In genomic region chr22:32364210-32364609, GRCh38 we compare ENCODE assay signal across 22 cellular contexts. TPM values are rescaled to one million over a fixed set of nuclear protein-coding genes. Genes with fewer than 3 reads are reported as not detected.
DNase-seq lines count a peak whose midpoint lies in the region; ATAC-seq lines count a peak whose summit lies in the region.
"Had no signal": no experiment of that assay in that cellular context is flagged by ENCODE, and none has a peak within 500 bp of the region (broad histone marks: within the 10 kb centered on the region; RNA-seq: fewer than 3 reads in every experiment).

No MANE protein-coding gene starts in this region.

- H3K36me3 ChIP-seq in neuronal stem cell (replicated peaks in 1 of 2; ENCODE audit: control insufficient read depth in 2 of 2, insufficient read depth in 2 of 2, low read length in 2 of 2) = no peaks in the 10 kb centered on the region

- no peak overlapping the region for H4K8ac ChIP-seq in neuronal stem cell (ENCODE audit: low read depth, low read length)

- H2AFZ ChIP-seq in neuronal stem cell (ENCODE audit: low read length) = peak overlapping the region; percentile 48
- H2AFZ ChIP-seq: GM23338 had no signal

- H3K14ac ChIP-seq in neuronal stem cell (ENCODE audit: low read length) = no peak overlapping the region

- no peak overlapping the region for H2BK120ac ChIP-seq in neuronal stem cell (ENCODE audit: low read depth, low read length)

- WGBS in neuronal stem cell (ENCODE audit: extremely low coverage in 2 of 2, insufficient read length in 2 of 2, insufficient replicate concordance in 1 of 2), 2 donors = no CpG with 5 or more reads among the region's 5 CpGs

- no peak overlapping the region for H2BK12ac ChIP-seq in neuronal stem cell (ENCODE audit: low read length)

- peak; percentile 7 for DNase-seq in DMS79 treated with DMSO at 0.1 percent for 48 hours (lab: John Stamatoyannopoulos, UW)
- no peak for DNase-seq in DMS79 (lab: John Stamatoyannopoulos, UW)
- peak; percentile 50 for DNase-seq in NCI-H146 (lab: John Stamatoyannopoulos, UW)
- DNase-seq in NCI-H82 (lab: John Stamatoyannopoulos, UW) = peak; percentile 85
- DNase-seq in neuronal stem cell (ENCODE audit: low spot score) = no peak
- no peak for DNase-seq in left cardiac atrium
- DNase-seq: AML-193; CD4-positive, alpha-beta T cell; DMS153; DND-41; EL; HCEC 1CT had no signal

- H3K27me3 ChIP-seq in neuronal stem cell (ENCODE audit: control insufficient read depth in 3 of 3, insufficient read depth in 3 of 3, low read depth in 1 of 3, low read length in 3 of 3) = no peaks in the 10 kb centered on the region

- H2BK15ac ChIP-seq in neuronal stem cell (ENCODE audit: low read length) = no peak overlapping the region

- no peaks in the 10 kb centered on the region for H3K9me3 ChIP-seq in neuronal stem cell (replicated peaks in 1 of 2; ENCODE audit: control insufficient read depth in 2 of 2, insufficient read depth in 1 of 2, low read depth in 1 of 2, low read length in 2 of 2)
- H3K9me3 ChIP-seq: A549 had no signal

- H2AK5ac ChIP-seq in neuronal stem cell (ENCODE audit: low read depth, low read length) = no peak overlapping the region

- intact Hi-C loops in left cardiac atrium (cut with DNase I) = no loop called here

- H4K91ac ChIP-seq in neuronal stem cell (ENCODE audit: low read depth, low read length, poor library complexity) = no peak overlapping the region

- no peak overlapping the region for H3K18ac ChIP-seq in neuronal stem cell (ENCODE audit: low read length)

- no peak overlapping the region for H2BK5ac ChIP-seq in neuronal stem cell (ENCODE audit: low read length)

- H3K79me1 ChIP-seq in neuronal stem cell (ENCODE audit: low read depth, low read length) = no peaks in the 10 kb centered on the region

- H3K4me1 ChIP-seq in neuronal stem cell (ENCODE audit: control insufficient read depth in 2 of 2, insufficient read depth in 1 of 2, low read depth in 1 of 2, low read length in 2 of 2) = peaks cover 1 to 3% of the 10 kb centered on the region in 2 donors
- H3K4me1 ChIP-seq: A549 had no signal

- no peak overlapping the region for H3K27ac ChIP-seq in neuronal stem cell (replicated peaks; ENCODE audit: low read length)
- H3K27ac ChIP-seq: 22Rv1, A549, C4-2B had no signal

- ATAC-seq in GM19324 (IDR thresholded peaks at IDR 0.05; ENCODE audit: low FRiP score, unreplicated experiment) (no peak), GM18517 (IDR thresholded peaks at IDR 0.05; ENCODE audit: unreplicated experiment) (no peak), left cardiac atrium (no peak)
- ATAC-seq: A549, GM12878, GM23338 had no signal

- no peak overlapping the region for H3K9ac ChIP-seq in neuronal stem cell (ENCODE audit: low read depth, low read length, poor library complexity)

- no peak overlapping the region for H3K23ac ChIP-seq in neuronal stem cell (ENCODE audit: low read depth, low read length, poor library complexity)

- H3K4ac ChIP-seq in neuronal stem cell (ENCODE audit: low read length) = no peak overlapping the region

- no peak overlapping the region for H3K4me2 ChIP-seq in neuronal stem cell (ENCODE audit: insufficient read depth, low read length, poor library complexity, severe bottlenecking)
- H3K4me2 ChIP-seq: A549, GM23338 had no signal

- no peak overlapping the region for H3K4me3 ChIP-seq in neuronal stem cell (ENCODE audit: low read length in 2 of 2)
- H3K4me3 ChIP-seq: A549, GM12878, GM23338 had no signal

RNA-seq across cellular contexts. Expression of gene RFPL3, which starts 6.5 kb away (rescaled TPM):
- not detected for polyA plus RNA-seq in neuronal stem cell (2013, experiment 1 of 2)
- not detected for polyA plus RNA-seq in neuronal stem cell (2013, experiment 2 of 2)
- total RNA-seq in left cardiac atrium = not detected
- total RNA-seq: CD4-positive, alpha-beta T cell; G401; GM12878; GM23338; HT-29 had no signal
- polyA plus RNA-seq: A549, BJ, GM12878, GM23338 had no signal

RNA-seq across cellular contexts. Expression of gene RTCB, which starts 47.8 kb away (rescaled TPM):
- polyA plus RNA-seq in neuronal stem cell (2013, experiment 1 of 2) = 66.3 TPM
- 65.2 TPM for polyA plus RNA-seq in neuronal stem cell (2013, experiment 2 of 2)
- total RNA-seq in left cardiac atrium = 10 to 100 TPM; 40.6 to 50.3 TPM

Comparison
In these comparisons a context has a peak if more than half of its experiments do, and no peak if none do; other contexts are left out.
1. DNase-seq: peak in DMS79 treated with DMSO at 0.1 percent for 48 hours (single experiment), NCI-H146 (single experiment) and NCI-H82 (single experiment); none in DMS79 (single experiment), neuronal stem cell (single experiment) and left cardiac atrium (single experiment).